ENCODE assay signal across 20 cellular contexts in the genomic region with DNA sequence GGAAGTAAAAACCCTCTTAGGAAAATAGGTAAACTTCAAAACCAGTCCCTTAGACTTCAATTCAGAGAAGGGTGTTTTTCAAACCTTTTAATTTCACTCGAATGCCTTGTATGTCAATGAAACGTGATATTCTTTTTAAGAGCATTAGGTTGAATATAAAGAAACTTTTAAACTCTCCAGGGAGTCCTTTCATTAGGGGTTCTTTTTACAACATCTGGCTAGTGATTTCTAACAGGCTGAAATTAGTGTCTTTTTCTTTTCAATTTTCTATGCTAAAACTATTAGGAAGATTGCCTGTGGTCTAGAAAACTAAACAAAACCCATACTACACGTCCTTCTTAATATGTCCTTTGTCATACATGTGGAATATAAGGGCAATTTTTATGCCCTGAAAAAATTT.
DNase-seq lines count a peak whose midpoint lies in the region; ATAC-seq, FAIRE-seq and TF ChIP-seq lines count a peak whose summit lies in the region.
"Had no signal": no experiment of that assay in that cellular context is flagged by ENCODE, and none has a peak within 500 bp of the region (broad histone marks: within the 10 kb centered on the region; RNA-seq: fewer than 3 reads in every experiment).

No MANE protein-coding gene starts in this region.

- dilution Hi-C loops in endothelial cell of umbilical vein (cut with MboI; ENCODE audit: extremely low pct_ligation_motif_present, low sequenced_read_pairs): no loop called here

- FAIRE-seq in endothelial cell of umbilical vein (lab: Jason Lieb, UNC): no peak

- TF ChIP-seq POLR2A in endothelial cell of umbilical vein (IDR thresholded peaks at IDR 0.05; ENCODE audit: low read depth, low read length): no peak

- H3K27me3 Mint-ChIP-seq in HFFc6 (ENCODE audit: insufficient read depth): no peaks in the 10 kb centered on the region
- peaks cover 7% of the 10 kb centered on the region for H3K27me3 Mint-ChIP-seq in activated naive CD8-positive, alpha-beta T cell treated with anti-CD3 and anti-CD28 coated beads, Interleukin-2, amount 50 U/mL, for 24 hours
- H3K27me3 Mint-ChIP-seq: B cell had no signal

- TF ChIP-seq CTCF in HFFc6 (IDR thresholded peaks at IDR 0.05) (no peak), endothelial cell of umbilical vein (IDR thresholded peaks at IDR 0.05; ENCODE audit: extremely low read depth in 1 of 2, insufficient read depth in 1 of 2, low read depth in 1 of 2, low read length in 2 of 2) (no peak), smooth muscle cell (IDR thresholded peaks at IDR 0.05; ENCODE audit: borderline replicate concordance, insufficient read depth, poor library complexity, severe bottlenecking) (no peak)

- H3K9me3 ChIP-seq in endothelial cell of umbilical vein (replicated peaks; ENCODE audit: control insufficient read depth, insufficient read depth, low read length): no peaks in the 10 kb centered on the region
- H3K9me3 ChIP-seq in smooth muscle cell (replicated peaks; ENCODE audit: low read depth): no peaks in the 10 kb centered on the region
- H3K9me3 ChIP-seq: esophagus squamous epithelium, sigmoid colon, thyroid gland had no signal

- H4K20me1 ChIP-seq in endothelial cell of umbilical vein (replicated peaks; ENCODE audit: control insufficient read depth, extremely low read depth, insufficient read depth, low read length): no peaks in the 10 kb centered on the region
- H4K20me1 ChIP-seq in smooth muscle cell (ENCODE audit: low read depth): no peaks in the 10 kb centered on the region

- CTCF ChIA-PET in endothelial cell of umbilical vein (lab: Charles Lee): interaction anchor here (1.3 to 1.8 kb wide), 2 partner anchors 14 to 574 kb away, joined by 5 read pairs; no protein-coding TSS in a partner anchor

- H3K4me3 ChIP-seq in endothelial cell of umbilical vein (replicated peaks in 1 of 3; ENCODE audit: insufficient read depth in 1 of 3, low read depth in 1 of 3, low read length in 3 of 3) (no peak overlapping the region), smooth muscle cell (no peak overlapping the region)
- H3K4me3 ChIP-seq: dorsolateral prefrontal cortex, esophagus squamous epithelium, heart right ventricle, sigmoid colon, thyroid gland had no signal

- H2AFZ ChIP-seq in endothelial cell of umbilical vein (ENCODE audit: low read depth, low read length) (peak overlapping the region; percentile 59), smooth muscle cell (ENCODE audit: low read depth) (peak overlapping the region; percentile 73)

- DNase-seq in HFFc6: no peak
- peak; percentile 81 for DNase-seq in NCI-H2171 (lab: John Stamatoyannopoulos, UW)
- DNase-seq in endothelial cell of umbilical vein (ENCODE audit: low read depth, low spot score): no peak
- no peak for DNase-seq in smooth muscle cell (lab: John Stamatoyannopoulos, UW; ENCODE audit: unreplicated experiment)
- no peak for DNase-seq in NCI-H2196 treated with DMSO at 0.1 percent for 48 hours (lab: John Stamatoyannopoulos, UW; ENCODE audit: unreplicated experiment)
- no peak for DNase-seq in activated T-cell treated with anti-CD3 and anti-CD28 coated beads for 4 hours
- no peak for DNase-seq in NCI-H526 treated with DMSO at 0.1 percent for 48 hours (lab: John Stamatoyannopoulos, UW)
- no peak for DNase-seq in activated naive CD8-positive, alpha-beta T cell treated with anti-CD3 and anti-CD28 coated beads, Interleukin-2, amount 50 U/mL, for 24 hours
- DNase-seq: activated CD8-positive, alpha-beta memory T cell treated with anti-CD3 and anti-CD28 coated beads, Interleukin-2, amount 50 U/mL, for 48 hours; activated naive CD4-positive, alpha-beta T cell treated with anti-CD3 and anti-CD28 coated beads for 36 hours; dorsolateral prefrontal cortex; esophagus squamous epithelium; heart right ventricle; nucleus accumbens; SHP77 treated with DMSO at 0.1 percent for 48 hours; sigmoid colon; stimulated activated CD4-positive, alpha-beta T cell treated with anti-CD3 and anti-CD28 coated beads, Interleukin-2, amount 100 ng/mL, for 48 hours; T-helper 9 cell; thyroid gland had no signal

- H3K27ac Mint-ChIP-seq in HFFc6: peak overlapping the region; percentile 83
- no peak overlapping the region for H3K27ac Mint-ChIP-seq in activated naive CD8-positive, alpha-beta T cell treated with anti-CD3 and anti-CD28 coated beads, Interleukin-2, amount 50 U/mL, for 24 hours
- H3K27ac Mint-ChIP-seq: activated naive CD4-positive, alpha-beta T cell treated with anti-CD3 and anti-CD28 coated beads for 36 hours; B cell had no signal

- WGBS in smooth muscle cell (ENCODE audit: low lambda C conversion rate): 79% methylated on average over 3 of the region's 3 CpGs

- peak overlapping the region; percentile 9; the same call in 1 of the 2 replicates for H3K4me3 Mint-ChIP-seq in HFFc6
- H3K4me3 Mint-ChIP-seq in activated naive CD8-positive, alpha-beta T cell treated with anti-CD3 and anti-CD28 coated beads, Interleukin-2, amount 50 U/mL, for 24 hours: no peak overlapping the region
- H3K4me3 Mint-ChIP-seq: activated naive CD4-positive, alpha-beta T cell treated with anti-CD3 and anti-CD28 coated beads for 36 hours; B cell had no signal

- intact Hi-C loops in endothelial cell of umbilical vein (cut with micrococcal nuclease): no loop called here

- H3K36me3 ChIP-seq in endothelial cell of umbilical vein (ENCODE audit: control insufficient read depth in 2 of 2, extremely low read depth in 1 of 2, insufficient read depth in 2 of 2, low read length in 2 of 2) (no peaks in the 10 kb centered on the region), smooth muscle cell (ENCODE audit: low read depth) (no peaks in the 10 kb centered on the region)
- H3K36me3 ChIP-seq: esophagus squamous epithelium, heart right ventricle, sigmoid colon, thyroid gland had no signal

- no peaks in the 10 kb centered on the region for H3K9me1 ChIP-seq in endothelial cell of umbilical vein (replicated peaks; ENCODE audit: control insufficient read depth, extremely low read depth, insufficient read depth, low read length)

- H3K4me1 Mint-ChIP-seq in HFFc6 (ENCODE audit: low read depth): peaks cover 42% of the 10 kb centered on the region
- H3K4me1 Mint-ChIP-seq in activated naive CD8-positive, alpha-beta T cell treated with anti-CD3 and anti-CD28 coated beads, Interleukin-2, amount 50 U/mL, for 24 hours: peaks cover 8% of the 10 kb centered on the region

- H3K36me3 Mint-ChIP-seq in HFFc6 (ENCODE audit: low read depth): peaks cover 28% of the 10 kb centered on the region
- no peaks in the 10 kb centered on the region for H3K36me3 Mint-ChIP-seq in activated naive CD8-positive, alpha-beta T cell treated with anti-CD3 and anti-CD28 coated beads, Interleukin-2, amount 50 U/mL, for 24 hours (ENCODE audit: low read depth)

- H3K4me1 ChIP-seq in endothelial cell of umbilical vein (ENCODE audit: control insufficient read depth, extremely low read depth, insufficient read depth, low read length) (peaks cover 24% of the 10 kb centered on the region), smooth muscle cell (ENCODE audit: low read depth) (peaks cover 21% of the 10 kb centered on the region)

- H3K79me2 ChIP-seq in endothelial cell of umbilical vein (ENCODE audit: control insufficient read depth, insufficient read depth, low read length) (no peaks in the 10 kb centered on the region), smooth muscle cell (ENCODE audit: low read depth) (no peaks in the 10 kb centered on the region)

- ATAC-seq in activated naive CD8-positive, alpha-beta T cell treated with anti-CD3 and anti-CD28 coated beads, Interleukin-2, amount 50 U/mL, for 24 hours: no peak

- BruUV-seq in endothelial cell of umbilical vein (replicated peaks; lab: Mats Ljungman, UMichigan): no TSS peak

- peak overlapping the region; percentile 90 for H3K27ac ChIP-seq in endothelial cell of umbilical vein (ENCODE audit: insufficient read depth, low read depth, low read length)
- H3K27ac ChIP-seq in smooth muscle cell (ENCODE audit: low read depth): peak overlapping the region; percentile 69
- H3K27ac ChIP-seq: dorsolateral prefrontal cortex, esophagus squamous epithelium, thyroid gland had no signal

- H3K9ac ChIP-seq in endothelial cell of umbilical vein (replicated peaks; ENCODE audit: extremely low read depth, insufficient read depth, low read length) (peak overlapping the region; percentile 40), smooth muscle cell (ENCODE audit: low read depth) (peak overlapping the region; percentile 22)

- peaks cover 8% of the 10 kb centered on the region; the same call in 1 of the 2 replicates for H3K9me3 Mint-ChIP-seq in HFFc6
- H3K9me3 Mint-ChIP-seq in activated naive CD8-positive, alpha-beta T cell treated with anti-CD3 and anti-CD28 coated beads, Interleukin-2, amount 50 U/mL, for 24 hours: peaks cover 3% of the 10 kb centered on the region
- H3K9me3 Mint-ChIP-seq: activated naive CD4-positive, alpha-beta T cell treated with anti-CD3 and anti-CD28 coated beads for 36 hours had no signal

- POLR2A ChIA-PET in endothelial cell of umbilical vein (lab: Charles Lee): no interaction called here

- H3K27me3 ChIP-seq in endothelial cell of umbilical vein (ENCODE audit: control insufficient read depth in 2 of 2, insufficient read depth in 2 of 2, low read length in 2 of 2): no peaks in the 10 kb centered on the region
- no peaks in the 10 kb centered on the region for H3K27me3 ChIP-seq in smooth muscle cell (ENCODE audit: low read depth)
- H3K27me3 ChIP-seq: esophagus squamous epithelium, heart right ventricle, sigmoid colon, thyroid gland had no signal

- H3K4me2 ChIP-seq in endothelial cell of umbilical vein (ENCODE audit: insufficient read depth, low read length) (peak overlapping the region; percentile 42), smooth muscle cell (no peak overlapping the region)

- H3F3A ChIP-seq in smooth muscle cell (ENCODE audit: low read depth): no peaks in the 10 kb centered on the region

TF ChIP-seq in endothelial cell of umbilical vein, 7 proteins besides CTCF, POLR2A, EP300 and RAD21:
- no peak for TF ChIP-seq GATA2 (IDR thresholded peaks at IDR 0.05; ENCODE audit: insufficient read depth, insufficient read length, low read depth, low read length)
- no peak for TF ChIP-seq POLR2AphosphoS5 (IDR thresholded peaks at IDR 0.05; ENCODE audit: insufficient read depth, low read depth, low read length)
- no peak for TF ChIP-seq JUN (IDR thresholded peaks at IDR 0.05; ENCODE audit: borderline replicate concordance, insufficient read depth, insufficient read length, low read depth)
- no peak for TF ChIP-seq FOS (IDR thresholded peaks at IDR 0.05; ENCODE audit: borderline replicate concordance, insufficient read depth, low read length)
- no peak for TF ChIP-seq EZH2 (IDR thresholded peaks at IDR 0.05; ENCODE audit: borderline replicate concordance, low read depth, low read length, severe bottlenecking)
- TF ChIP-seq, protein P1, sequence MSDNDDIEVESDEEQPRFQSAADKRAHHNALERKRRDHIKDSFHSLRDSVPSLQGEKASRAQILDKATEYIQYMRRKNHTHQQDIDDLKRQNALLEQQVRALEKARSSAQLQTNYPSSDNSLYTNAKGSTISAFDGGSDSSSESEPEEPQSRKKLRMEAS (IDR thresholded peaks at IDR 0.05; ENCODE audit: insufficient read depth, insufficient read length): no peak
- TF ChIP-seq MYC (IDR thresholded peaks at IDR 0.05; ENCODE audit: low read depth, low read length): no peak
TF ChIP-seq in endothelial cell of umbilical vein: peak in this region for 0.
